In genomic region chr4:6840062-6840976, GRCh38 we compare ENCODE assay signal across 10 cellular contexts. TPM values are rescaled to one million over a fixed set of nuclear protein-coding genes. Genes with fewer than 3 reads are reported as not detected.
DNase-seq lines count a peak whose midpoint lies in the region; ATAC-seq and TF ChIP-seq lines count a peak whose summit lies in the region.
"Had no signal": no experiment of that assay in that cellular context is flagged by ENCODE, and none has a peak within 500 bp of the region (broad histone marks: within the 10 kb centered on the region; RNA-seq: fewer than 3 reads in every experiment).

No MANE protein-coding gene starts in this region.

- H3K27me3 ChIP-seq in spleen (replicated peaks in 1 of 7) = no peaks in the 10 kb centered on the region

- TF ChIP-seq CTCF in AG09319 (IDR thresholded peaks at IDR 0.05; ENCODE audit: low read depth, low read length) = no peak
- no peak for TF ChIP-seq CTCF in spleen (IDR thresholded peaks at IDR 0.05 in 8 of 11, conservative IDR thresholded peaks at IDR 0.05 in 3 of 11)

- H3K27ac ChIP-seq in mesodermal cell (ENCODE audit: low read depth, low read length, severe bottlenecking) = peak overlapping the region; percentile 29
- peak overlapping the region in 1 of 8 donors; percentile 1 for H3K27ac ChIP-seq in spleen

- H3K9me3 ChIP-seq in mesodermal cell (ENCODE audit: control insufficient read depth, low read length) (peaks cover 1% of the 10 kb centered on the region), spleen (peaks cover 0 to 5% (median 0%) of the 10 kb centered on the region in 8 donors)

- intact Hi-C loops in spleen (cut with DNase I; ENCODE audit: low total_unique reads) (no loop called here), posterior vena cava (cut with DNase I) (loop anchor here in 1 of 2 donors (10.0 kb wide), 1 partner anchor 56 kb away; the partner anchor contains the start of gene KIAA0232)

- H3K36me3 ChIP-seq in mesodermal cell (ENCODE audit: control insufficient read depth, insufficient read depth, low read length) (peaks cover 41% of the 10 kb centered on the region), spleen (peaks cover 0 to 64% (median 16%) of the 10 kb centered on the region in 6 donors)

- no peaks in the 10 kb centered on the region for H3K4me1 ChIP-seq in mesodermal cell (ENCODE audit: control insufficient read depth, insufficient read depth, low read length, poor library complexity, severe bottlenecking)
- peaks cover 0 to 19% (median 3%) of the 10 kb centered on the region in 6 donors for H3K4me1 ChIP-seq in spleen

- H3K4me3 ChIP-seq in mesodermal cell (ENCODE audit: extremely low read depth, insufficient read depth, low read length, poor library complexity, severe bottlenecking) (no peak overlapping the region), spleen (no peak overlapping the region)

- 78 to 93% methylated on average over 4 of the region's 8 CpGs for WGBS in mesodermal cell (ENCODE audit: insufficient coverage in 2 of 2), 2 experiments
- 71 to 85% (median 72%) methylated on average over 8 of the region's 8 CpGs for WGBS in spleen, 5 donors

- no peak for ATAC-seq in HG03521 (IDR thresholded peaks at IDR 0.05; ENCODE audit: unreplicated experiment)

- no peak for TF ChIP-seq POLR2A in spleen (IDR thresholded peaks at IDR 0.05)

- DNase-seq in AG09319 (ENCODE audit: extremely low read depth, low read depth) (peak; percentile 15), LHCN-M2 (ENCODE audit: low read depth) (peak; percentile 84), fibroblast of gingiva (ENCODE audit: low read depth) (peak; percentile 85), spleen (no peak), DMS53 treated with DMSO at 0.1 percent for 48 hours (lab: John Stamatoyannopoulos, UW; ENCODE audit: unreplicated experiment) (no peak), posterior vena cava (ENCODE audit: low spot score) (no peak)
- DNase-seq: NCI-H345, T-helper 2 cell had no signal

RNA-seq across cellular contexts. Expression of gene KIAA0232, which starts 57.8 kb away (rescaled TPM):
- 14.1 and 19.0 TPM in 2 replicates for total RNA-seq in LHCN-M2 (2014; rRNA removed)
- 5.3 TPM for polyA plus RNA-seq in LHCN-M2 (2012)
- 25.0 TPM for polyA plus RNA-seq in mesodermal cell (2013, experiment 1 of 2)
- polyA plus RNA-seq in mesodermal cell (2013, experiment 2 of 2) = 20.5 TPM
- 10 to 100 TPM; 28.0 to 50.6 (median 46.7) TPM for total RNA-seq in spleen
- polyA plus RNA-seq in spleen = 1 to 10 TPM; 3.2 to 5.9 (median 3.3) TPM
- total RNA-seq in posterior vena cava = 10 to 100 TPM; 29.1 to 32.9 TPM

Comparison
In these comparisons a context has a peak if more than half of its experiments do, and no peak if none do; other contexts are left out.
1. DNase-seq: peak in AG09319 (single experiment), LHCN-M2 (single experiment) and fibroblast of gingiva (single experiment); none in spleen (single experiment), DMS53 treated with DMSO at 0.1 percent for 48 hours (single experiment) and posterior vena cava (single experiment).